12 cellular contexts compared by ENCODE assay signal in the genomic region with DNA sequence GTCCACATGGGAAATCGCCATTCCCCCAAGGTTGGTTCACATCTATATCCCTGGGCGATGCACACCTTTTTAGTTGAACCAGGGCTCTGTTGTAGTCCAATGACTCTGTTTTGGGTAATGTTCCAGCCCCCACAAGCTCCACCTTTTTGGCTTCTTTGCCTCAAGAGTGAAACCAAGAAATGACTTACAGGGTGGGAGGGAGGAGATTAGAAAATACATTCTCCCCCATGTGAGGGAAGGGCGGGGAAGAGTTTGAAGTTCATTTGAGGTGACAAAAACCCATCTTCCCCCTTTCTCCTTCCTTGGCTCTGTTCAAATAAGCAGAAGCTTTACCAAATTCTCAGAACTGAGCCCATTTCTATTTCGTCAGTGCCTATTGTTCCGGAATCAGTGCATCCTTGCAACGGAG.
DNase-seq lines count a peak whose midpoint lies in the region; ATAC-seq, FAIRE-seq and TF ChIP-seq lines count a peak whose summit lies in the region.
"Had no signal": no experiment of that assay in that cellular context is flagged by ENCODE, and none has a peak within 500 bp of the region (broad histone marks: within the 10 kb centered on the region; RNA-seq: fewer than 3 reads in every experiment).

No MANE protein-coding gene starts in this region.

- DNase-seq in GM18507 (ENCODE audit: extremely low spot score, insufficient read length, low read depth) (no peak), NCI-H446 (lab: John Stamatoyannopoulos, UW) (no peak)
- DNase-seq in activated CD4-positive, alpha-beta memory T cell treated with anti-CD3 and anti-CD28 coated beads, Interleukin-2, amount 10 ng/mL, durations not matched to agents 7 days and 5 days = peak; percentile 76
- DNase-seq in activated naive CD8-positive, alpha-beta T cell treated with anti-CD3 and anti-CD28 coated beads for 36 hours = peak; percentile 56
- peak; percentile 56 for DNase-seq in stimulated activated CD4-positive, alpha-beta T cell treated with anti-CD3 and anti-CD28 coated beads, Interleukin-4, amount 100 ng/mL, for 24 hours
- DNase-seq: HFFc6, mesendoderm, ovary had no signal

- H3K9me3 Mint-ChIP-seq in activated CD4-positive, alpha-beta memory T cell treated with anti-CD3 and anti-CD28 coated beads, Interleukin-2, amount 10 ng/mL, durations not matched to agents 7 days and 5 days = no peaks in the 10 kb centered on the region
- peaks cover 2% of the 10 kb centered on the region for H3K9me3 Mint-ChIP-seq in activated naive CD8-positive, alpha-beta T cell treated with anti-CD3 and anti-CD28 coated beads for 36 hours

- peaks cover 67% of the 10 kb centered on the region for H3K4me1 Mint-ChIP-seq in activated CD4-positive, alpha-beta memory T cell treated with anti-CD3 and anti-CD28 coated beads, Interleukin-2, amount 10 ng/mL, durations not matched to agents 7 days and 5 days
- peaks cover 47% of the 10 kb centered on the region for H3K4me1 Mint-ChIP-seq in activated naive CD8-positive, alpha-beta T cell treated with anti-CD3 and anti-CD28 coated beads for 36 hours

- peak overlapping the region; percentile 82 for H3K4me3 Mint-ChIP-seq in activated CD4-positive, alpha-beta memory T cell treated with anti-CD3 and anti-CD28 coated beads, Interleukin-2, amount 10 ng/mL, durations not matched to agents 7 days and 5 days
- peak overlapping the region; percentile 71 for H3K4me3 Mint-ChIP-seq in activated naive CD8-positive, alpha-beta T cell treated with anti-CD3 and anti-CD28 coated beads for 36 hours
- H3K4me3 Mint-ChIP-seq: HFFc6 had no signal

- ATAC-seq in GM18868 (IDR thresholded peaks at IDR 0.05; ENCODE audit: unreplicated experiment) = no peak
- no peak for ATAC-seq in GM19467 (IDR thresholded peaks at IDR 0.05; ENCODE audit: unreplicated experiment)
- no peak; the same call in 2 of the 3 replicates for ATAC-seq in SK-N-SH treated with all-trans-retinoic acid at 6 μM for 48 hours

- peak; percentile 42 for FAIRE-seq in GM18507 (lab: Jason Lieb, UNC)
- FAIRE-seq: TTC549 had no signal

- H3K27ac Mint-ChIP-seq in activated CD4-positive, alpha-beta memory T cell treated with anti-CD3 and anti-CD28 coated beads, Interleukin-2, amount 10 ng/mL, durations not matched to agents 7 days and 5 days = peak overlapping the region; percentile 97
- H3K27ac Mint-ChIP-seq in activated naive CD8-positive, alpha-beta T cell treated with anti-CD3 and anti-CD28 coated beads for 36 hours = peak overlapping the region; percentile 90
- H3K27ac Mint-ChIP-seq: HFFc6 had no signal

- CTCF ChIA-PET in activated CD4-positive, alpha-beta memory T cell treated with anti-CD3 and anti-CD28 coated beads, Interleukin-2, amount 10 ng/mL, durations not matched to agents 7 days and 5 days (lab: Charles Lee) = interaction anchor here (1.0 to 1.6 kb wide), 3 partner anchors 77 to 265 kb away, joined by 4 to 6 read pairs (median 5); no protein-coding TSS in a partner anchor

- H3K36me3 Mint-ChIP-seq in activated CD4-positive, alpha-beta memory T cell treated with anti-CD3 and anti-CD28 coated beads, Interleukin-2, amount 10 ng/mL, durations not matched to agents 7 days and 5 days (ENCODE audit: low read depth) = peaks cover 13% of the 10 kb centered on the region
- H3K36me3 Mint-ChIP-seq in activated naive CD8-positive, alpha-beta T cell treated with anti-CD3 and anti-CD28 coated beads for 36 hours = peaks cover 5% of the 10 kb centered on the region

- POLR2A ChIA-PET in activated CD4-positive, alpha-beta memory T cell treated with anti-CD3 and anti-CD28 coated beads, Interleukin-2, amount 10 ng/mL, durations not matched to agents 7 days and 5 days (lab: Charles Lee) = interaction anchor here (0.8 to 7.8 kb wide), 24 partner anchors 9 to 319 kb away, joined by 3 to 121 read pairs (median 4); partner anchors contain the start of genes GATA3 and TAF3

- H3K27me3 Mint-ChIP-seq in activated CD4-positive, alpha-beta memory T cell treated with anti-CD3 and anti-CD28 coated beads, Interleukin-2, amount 10 ng/mL, durations not matched to agents 7 days and 5 days = no peaks in the 10 kb centered on the region
- peaks cover 4% of the 10 kb centered on the region for H3K27me3 Mint-ChIP-seq in activated naive CD8-positive, alpha-beta T cell treated with anti-CD3 and anti-CD28 coated beads for 36 hours

TF ChIP-seq in SK-N-SH treated with all-trans-retinoic acid at 6 μM for 48 hours, 23 proteins besides CTCF, POLR2A, EP300 and RAD21:
- no peak for TF ChIP-seq CSRNP3 (CRISPR knock-in tag; IDR thresholded peaks at IDR 0.05)
- TF ChIP-seq CSDC2 (CRISPR knock-in tag; IDR thresholded peaks at IDR 0.05) = no peak
- no peak for TF ChIP-seq ZFP30 (CRISPR knock-in tag; IDR thresholded peaks at IDR 0.05)
- TF ChIP-seq ZC3H10 (CRISPR knock-in tag; IDR thresholded peaks at IDR 0.05) = no peak
- no peak for TF ChIP-seq TCF4 (CRISPR knock-in tag; IDR thresholded peaks at IDR 0.05; ENCODE audit: borderline replicate concordance)
- TF ChIP-seq ZNF565 (CRISPR knock-in tag; conservative IDR thresholded peaks at IDR 0.05; ENCODE audit: low read depth) = no peak
- TF ChIP-seq, protein P1, sequence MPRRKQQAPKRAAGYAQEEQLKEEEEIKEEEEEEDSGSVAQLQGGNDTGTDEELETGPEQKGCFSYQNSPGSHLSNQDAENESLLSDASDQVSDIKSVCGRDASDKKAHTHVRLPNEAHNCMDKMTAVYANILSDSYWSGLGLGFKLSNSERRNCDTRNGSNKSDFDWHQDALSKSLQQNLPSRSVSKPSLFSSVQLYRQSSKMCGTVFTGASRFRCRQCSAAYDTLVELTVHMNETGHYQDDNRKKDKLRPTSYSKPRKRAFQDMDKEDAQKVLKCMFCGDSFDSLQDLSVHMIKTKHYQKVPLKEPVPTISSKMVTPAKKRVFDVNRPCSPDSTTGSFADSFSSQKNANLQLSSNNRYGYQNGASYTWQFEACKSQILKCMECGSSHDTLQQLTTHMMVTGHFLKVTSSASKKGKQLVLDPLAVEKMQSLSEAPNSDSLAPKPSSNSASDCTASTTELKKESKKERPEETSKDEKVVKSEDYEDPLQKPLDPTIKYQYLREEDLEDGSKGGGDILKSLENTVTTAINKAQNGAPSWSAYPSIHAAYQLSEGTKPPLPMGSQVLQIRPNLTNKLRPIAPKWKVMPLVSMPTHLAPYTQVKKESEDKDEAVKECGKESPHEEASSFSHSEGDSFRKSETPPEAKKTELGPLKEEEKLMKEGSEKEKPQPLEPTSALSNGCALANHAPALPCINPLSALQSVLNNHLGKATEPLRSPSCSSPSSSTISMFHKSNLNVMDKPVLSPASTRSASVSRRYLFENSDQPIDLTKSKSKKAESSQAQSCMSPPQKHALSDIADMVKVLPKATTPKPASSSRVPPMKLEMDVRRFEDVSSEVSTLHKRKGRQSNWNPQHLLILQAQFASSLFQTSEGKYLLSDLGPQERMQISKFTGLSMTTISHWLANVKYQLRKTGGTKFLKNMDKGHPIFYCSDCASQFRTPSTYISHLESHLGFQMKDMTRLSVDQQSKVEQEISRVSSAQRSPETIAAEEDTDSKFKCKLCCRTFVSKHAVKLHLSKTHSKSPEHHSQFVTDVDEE (CRISPR knock-in tag; IDR thresholded peaks at IDR 0.05) = no peak
- TF ChIP-seq ISL1 (CRISPR knock-in tag; IDR thresholded peaks at IDR 0.05) = no peak
- TF ChIP-seq OSR1 (CRISPR knock-in tag; IDR thresholded peaks at IDR 0.05) = no peak
- TF ChIP-seq ZNF8 (CRISPR knock-in tag; IDR thresholded peaks at IDR 0.05) = no peak
TF ChIP-seq in SK-N-SH treated with all-trans-retinoic acid at 6 μM for 48 hours: peak in this region for 0.

Comparison
In these comparisons a context has a peak if more than half of its experiments do, and no peak if none do; other contexts are left out.
1. DNase-seq: peak in activated CD4-positive, alpha-beta memory T cell treated with anti-CD3 and anti-CD28 coated beads, Interleukin-2, amount 10 ng/mL, durations not matched to agents 7 days and 5 days (single experiment), activated naive CD8-positive, alpha-beta T cell treated with anti-CD3 and anti-CD28 coated beads for 36 hours (single experiment) and stimulated activated CD4-positive, alpha-beta T cell treated with anti-CD3 and anti-CD28 coated beads, Interleukin-4, amount 100 ng/mL, for 24 hours (single experiment); none in GM18507 (single experiment) and NCI-H446 (0 of 2).